7 cellular contexts compared by ENCODE assay signal in the genomic region with DNA sequence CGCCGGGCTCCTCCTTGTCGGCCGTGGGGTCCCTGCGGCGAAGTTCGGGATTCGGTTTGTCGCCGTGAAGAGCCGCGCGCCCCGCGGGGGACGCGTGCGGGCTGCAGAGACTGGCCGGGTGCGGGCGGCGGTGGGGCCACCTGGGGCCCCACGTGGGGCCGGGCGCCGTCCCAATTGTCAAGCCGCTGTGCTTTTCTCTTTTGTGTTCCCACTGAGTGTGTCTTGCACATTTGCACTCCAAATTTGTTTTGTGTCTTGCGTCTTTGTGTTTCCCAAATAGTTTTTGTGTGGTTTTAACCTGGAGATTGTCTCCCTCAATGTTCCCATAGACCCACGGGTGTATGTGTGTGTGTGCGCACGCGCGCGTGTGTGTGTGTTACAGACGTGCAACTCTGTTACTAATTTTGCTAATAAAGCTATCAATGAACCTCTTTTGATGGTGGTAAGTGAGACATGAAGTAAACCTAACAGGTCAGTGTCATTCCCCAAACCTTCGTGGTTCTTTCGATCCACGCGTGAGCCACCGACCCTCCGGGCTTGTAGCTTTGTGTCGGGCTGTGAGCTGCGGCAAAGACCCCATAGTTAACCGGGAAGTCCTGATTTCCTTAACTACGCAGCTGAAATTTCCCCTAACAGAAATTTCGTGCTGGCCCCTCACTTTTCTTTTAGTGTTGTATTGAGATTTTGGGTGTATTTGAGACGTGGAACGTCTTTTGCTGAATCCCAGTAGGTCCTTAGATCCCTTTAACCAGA. TPM values are rescaled to one million over a fixed set of nuclear protein-coding genes. Genes with fewer than 3 reads are reported as not detected.
DNase-seq lines count a peak whose midpoint lies in the region; ATAC-seq and TF ChIP-seq lines count a peak whose summit lies in the region.

No MANE protein-coding gene starts in this region.

- no peaks in the 10 kb centered on the region for H3K9me3 ChIP-seq in right cardiac atrium (ENCODE audit: control insufficient read depth, low read length)

- peak; percentile 28 for ATAC-seq in GM18517 (IDR thresholded peaks at IDR 0.05; ENCODE audit: unreplicated experiment)
- ATAC-seq in HG02852 (IDR thresholded peaks at IDR 0.05; ENCODE audit: unreplicated experiment) = peak; percentile 28
- peak; percentile 54 for ATAC-seq in SK-N-SH treated with all-trans-retinoic acid at 6 μM for 48 hours
- peak; percentile 58 to 72 for ATAC-seq in right cardiac atrium
- peak; percentile 74 for ATAC-seq in sciatic nerve

- DNase-seq in right cardiac atrium (peak; percentile 46 to 84 (median 71)), sciatic nerve (ENCODE audit: low spot score) (peak; percentile 67), SK-N-DZ (ENCODE audit: low spot score) (no peak)

- H3K27me3 ChIP-seq in right cardiac atrium (ENCODE audit: control insufficient read depth, insufficient read depth) = no peaks in the 10 kb centered on the region

- intact Hi-C loops in right cardiac atrium (cut with DNase I) (no loop called here), sciatic nerve (cut with DNase I) (no loop called here)

- H3K27ac ChIP-seq in angular gyrus (ENCODE audit: low read depth, low read length) (peak overlapping the region; percentile 37), right cardiac atrium (ENCODE audit: low read length) (peak overlapping the region; percentile 98)

- 16% methylated on average over 48 of the region's 48 CpGs for WGBS in right cardiac atrium

- peak overlapping the region; percentile 98 for H3K4me3 ChIP-seq in right cardiac atrium (ENCODE audit: low read length)

- H3K4me1 ChIP-seq in right cardiac atrium (ENCODE audit: control insufficient read depth, insufficient read depth, low read length) = no peaks in the 10 kb centered on the region

TF ChIP-seq in SK-N-SH treated with all-trans-retinoic acid at 6 μM for 48 hours, 23 proteins besides CTCF, POLR2A, EP300 and RAD21:
- TF ChIP-seq ARNTL (CRISPR knock-in tag; IDR thresholded peaks at IDR 0.05; ENCODE audit: borderline replicate concordance, low read depth) (no peak), OSR1 (CRISPR knock-in tag; IDR thresholded peaks at IDR 0.05) (no peak), TCF4 (CRISPR knock-in tag; IDR thresholded peaks at IDR 0.05; ENCODE audit: borderline replicate concordance) (no peak)
- TF ChIP-seq, protein P1, sequence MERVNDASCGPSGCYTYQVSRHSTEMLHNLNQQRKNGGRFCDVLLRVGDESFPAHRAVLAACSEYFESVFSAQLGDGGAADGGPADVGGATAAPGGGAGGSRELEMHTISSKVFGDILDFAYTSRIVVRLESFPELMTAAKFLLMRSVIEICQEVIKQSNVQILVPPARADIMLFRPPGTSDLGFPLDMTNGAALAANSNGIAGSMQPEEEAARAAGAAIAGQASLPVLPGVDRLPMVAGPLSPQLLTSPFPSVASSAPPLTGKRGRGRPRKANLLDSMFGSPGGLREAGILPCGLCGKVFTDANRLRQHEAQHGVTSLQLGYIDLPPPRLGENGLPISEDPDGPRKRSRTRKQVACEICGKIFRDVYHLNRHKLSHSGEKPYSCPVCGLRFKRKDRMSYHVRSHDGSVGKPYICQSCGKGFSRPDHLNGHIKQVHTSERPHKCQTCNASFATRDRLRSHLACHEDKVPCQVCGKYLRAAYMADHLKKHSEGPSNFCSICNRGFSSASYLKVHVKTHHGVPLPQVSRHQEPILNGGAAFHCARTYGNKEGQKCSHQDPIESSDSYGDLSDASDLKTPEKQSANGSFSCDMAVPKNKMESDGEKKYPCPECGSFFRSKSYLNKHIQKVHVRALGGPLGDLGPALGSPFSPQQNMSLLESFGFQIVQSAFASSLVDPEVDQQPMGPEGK (CRISPR knock-in tag; IDR thresholded peaks at IDR 0.05; ENCODE audit: borderline replicate concordance) = no peak
- TF ChIP-seq, protein P2, sequence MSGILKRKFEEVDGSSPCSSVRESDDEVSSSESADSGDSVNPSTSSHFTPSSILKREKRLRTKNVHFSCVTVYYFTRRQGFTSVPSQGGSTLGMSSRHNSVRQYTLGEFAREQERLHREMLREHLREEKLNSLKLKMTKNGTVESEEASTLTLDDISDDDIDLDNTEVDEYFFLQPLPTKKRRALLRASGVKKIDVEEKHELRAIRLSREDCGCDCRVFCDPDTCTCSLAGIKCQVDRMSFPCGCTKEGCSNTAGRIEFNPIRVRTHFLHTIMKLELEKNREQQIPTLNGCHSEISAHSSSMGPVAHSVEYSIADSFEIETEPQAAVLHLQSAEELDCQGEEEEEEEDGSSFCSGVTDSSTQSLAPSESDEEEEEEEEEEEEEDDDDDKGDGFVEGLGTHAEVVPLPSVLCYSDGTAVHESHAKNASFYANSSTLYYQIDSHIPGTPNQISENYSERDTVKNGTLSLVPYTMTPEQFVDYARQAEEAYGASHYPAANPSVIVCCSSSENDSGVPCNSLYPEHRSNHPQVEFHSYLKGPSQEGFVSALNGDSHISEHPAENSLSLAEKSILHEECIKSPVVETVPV (CRISPR knock-in tag; IDR thresholded peaks at IDR 0.05) = no peak

RNA-seq across cellular contexts. Expression of gene PRDM2, which starts 0.7 kb away (rescaled TPM):
- total RNA-seq in right cardiac atrium (10 to 100 TPM; 37.2 to 45.9 (median 39.5) TPM), sciatic nerve (68.1 TPM)
- polyA plus RNA-seq in right cardiac atrium = 16.3 TPM
- 4.3 and 7.3 TPM in 2 replicates for polyA plus RNA-seq in SK-N-DZ (2014; cell fraction: cytosol; rRNA removed)
- 4.6 and 10.9 TPM in 2 replicates for polyA plus RNA-seq in SK-N-DZ (2014; cell fraction: nucleus; rRNA removed)
